Comparison of ENCODE assay signal across 12 cellular contexts in genomic region chr4:155208258-155209054, GRCh38. TPM values are rescaled to one million over a fixed set of nuclear protein-coding genes. Genes with fewer than 3 reads are reported as not detected.
DNase-seq lines count a peak whose midpoint lies in the region; ATAC-seq and TF ChIP-seq lines count a peak whose summit lies in the region.
"Had no signal": no experiment of that assay in that cellular context is flagged by ENCODE, and none has a peak within 500 bp of the region (broad histone marks: within the 10 kb centered on the region; RNA-seq: fewer than 3 reads in every experiment).

Gene NPY2R (plus strand): TSS chr4:155208636. CDS start chr4:155213940, 5,304 bp downstream.

- H3K27ac ChIP-seq in H9 (ENCODE audit: insufficient read length, low read depth, low read length): no peak within 1 kb of the TSS
- H3K27ac ChIP-seq in smooth muscle cell (ENCODE audit: low read depth): no peak within 1 kb of the TSS
- H3K27ac ChIP-seq: esophagus squamous epithelium, KMS-11 had no signal

- no peak for ATAC-seq in activated CD8-positive, alpha-beta T cell treated with anti-CD3 and anti-CD28 coated beads, Interleukin-2, amount 10 ng/mL, durations not matched to agents 7 days and 5 days

- no peak within 1 kb of the TSS for H3T11ph ChIP-seq in H9 (ENCODE audit: low read length)

- H2AFZ ChIP-seq in H9 (ENCODE audit: low read length) (peak within 1 kb of the TSS; percentile 86), smooth muscle cell (ENCODE audit: low read depth) (no peak within 1 kb of the TSS)

- H3K36me3 Mint-ChIP-seq in H9 (ENCODE audit: insufficient read depth in 1 of 3, low read depth in 3 of 3): no peaks in the 10 kb centered on the region; a peak in 1 of 7 replicates
- no peaks in the 10 kb centered on the region for H3K36me3 Mint-ChIP-seq in brain
- H3K36me3 Mint-ChIP-seq in activated CD8-positive, alpha-beta T cell treated with anti-CD3 and anti-CD28 coated beads, Interleukin-2, amount 10 ng/mL, durations not matched to agents 7 days and 5 days (ENCODE audit: low read depth): no peaks in the 10 kb centered on the region

- no peak within 1 kb of the TSS for H3K18ac ChIP-seq in H9 (ENCODE audit: insufficient read length, low read depth, low read length)

- no peak within 1 kb of the TSS for H4K5ac ChIP-seq in H9 (ENCODE audit: insufficient read length, low read depth, low read length)

- H3K4me3 ChIP-seq in kidney epithelial cell (ENCODE audit: low read depth, low read length): peak within 1 kb of the TSS; percentile 41
- H3K4me3 ChIP-seq in smooth muscle cell: peak within 1 kb of the TSS; percentile 42

- no peak within 1 kb of the TSS for H3K27ac Mint-ChIP-seq in H9
- H3K27ac Mint-ChIP-seq in brain: peak within 1 kb of the TSS in 2 of 5 experiments; percentile 7 to 60
- no peak within 1 kb of the TSS for H3K27ac Mint-ChIP-seq in activated CD8-positive, alpha-beta T cell treated with anti-CD3 and anti-CD28 coated beads, Interleukin-2, amount 10 ng/mL, durations not matched to agents 7 days and 5 days
- H3K27ac Mint-ChIP-seq: activated B cell treated with CpG ODN at 0.5 μM for 24 hours had no signal

- CTCF ChIA-PET in activated CD8-positive, alpha-beta T cell treated with anti-CD3 and anti-CD28 coated beads, Interleukin-2, amount 10 ng/mL, durations not matched to agents 7 days and 5 days (lab: Charles Lee): no interaction called here

- no peak within 1 kb of the TSS for H3K4ac ChIP-seq in H9 (ENCODE audit: low read depth, low read length)

- no peak within 1 kb of the TSS for H2BK12ac ChIP-seq in H9 (ENCODE audit: insufficient read length, low read depth, low read length)

- no peak within 1 kb of the TSS for H2BK15ac ChIP-seq in H9 (ENCODE audit: low read depth, low read length)

- TF ChIP-seq CTCF in H9 (conservative IDR thresholded peaks at IDR 0.05) (peak; percentile 67), brain (conservative IDR thresholded peaks at IDR 0.05) (peak in 1 of 2 experiments; percentile 36), kidney epithelial cell (IDR thresholded peaks at IDR 0.05; ENCODE audit: insufficient read depth, low read length, poor library complexity, severe bottlenecking) (peak; percentile 40), smooth muscle cell (IDR thresholded peaks at IDR 0.05; ENCODE audit: borderline replicate concordance, insufficient read depth, poor library complexity, severe bottlenecking) (no peak)

- no peaks in the 10 kb centered on the region for H3K79me1 ChIP-seq in H9 (ENCODE audit: insufficient read depth, low read depth, low read length, poor library complexity, severe bottlenecking)

- H3K4me1 ChIP-seq in H9 (ENCODE audit: insufficient read depth, low read length) (no peaks in the 10 kb centered on the region; the same call in 1 of the 2 replicates), smooth muscle cell (ENCODE audit: low read depth) (peaks cover 13% of the 10 kb centered on the region)

- no CpG with 5 or more reads among the region's 55 CpGs for WGBS in H9 (ENCODE audit: extremely low coverage, insufficient read length, low lambda C conversion rate)
- WGBS in smooth muscle cell (ENCODE audit: low lambda C conversion rate): 1% methylated on average over 46 of the region's 55 CpGs

- no peak within 1 kb of the TSS for H2BK5ac ChIP-seq in H9 (ENCODE audit: insufficient read length, low read length)

- H2BK120ac ChIP-seq in H9 (ENCODE audit: low read depth, low read length, poor library complexity, severe bottlenecking): no peak within 1 kb of the TSS

- H3K4me3 Mint-ChIP-seq in H9 (peak within 1 kb of the TSS; percentile 75 to 89), brain (peak within 1 kb of the TSS; percentile 81 to 88 (median 86))
- H3K4me3 Mint-ChIP-seq in activated CD8-positive, alpha-beta T cell treated with anti-CD3 and anti-CD28 coated beads, Interleukin-2, amount 10 ng/mL, durations not matched to agents 7 days and 5 days: no peak within 1 kb of the TSS
- H3K4me3 Mint-ChIP-seq: activated B cell treated with CpG ODN at 0.5 μM for 24 hours had no signal

- POLR2A ChIA-PET in activated CD8-positive, alpha-beta T cell treated with anti-CD3 and anti-CD28 coated beads, Interleukin-2, amount 10 ng/mL, durations not matched to agents 7 days and 5 days (lab: Charles Lee): no interaction called here

- H4K20me1 ChIP-seq in H9 (ENCODE audit: control insufficient read depth, insufficient read depth, insufficient read length) (no peaks in the 10 kb centered on the region), smooth muscle cell (ENCODE audit: low read depth) (no peaks in the 10 kb centered on the region)

- H3K9me3 Mint-ChIP-seq in H9: no peaks in the 10 kb centered on the region
- no peaks in the 10 kb centered on the region for H3K9me3 Mint-ChIP-seq in brain
- H3K9me3 Mint-ChIP-seq in activated CD8-positive, alpha-beta T cell treated with anti-CD3 and anti-CD28 coated beads, Interleukin-2, amount 10 ng/mL, durations not matched to agents 7 days and 5 days (ENCODE audit: insufficient read depth): no peaks in the 10 kb centered on the region
- H3K9me3 Mint-ChIP-seq: activated B cell treated with CpG ODN at 0.5 μM for 24 hours had no signal

- no peak within 1 kb of the TSS for H3K56ac ChIP-seq in H9 (ENCODE audit: insufficient read length, low read depth, low read length)

- H2BK20ac ChIP-seq in H9 (ENCODE audit: low read depth, low read length, poor library complexity, severe bottlenecking): no peak within 1 kb of the TSS

- peak within 1 kb of the TSS; percentile 50; the same call in 1 of the 2 replicates for H3K14ac ChIP-seq in H9 (ENCODE audit: insufficient read depth, low read length)

- H3F3A ChIP-seq in smooth muscle cell (ENCODE audit: low read depth): no peaks in the 10 kb centered on the region

- H4K91ac ChIP-seq in H9 (ENCODE audit: insufficient read length, low read depth, low read length): no peak within 1 kb of the TSS

- peaks cover 60% of the 10 kb centered on the region for H3K27me3 Mint-ChIP-seq in H9 (ENCODE audit: low read depth)
- peaks cover 51% of the 10 kb centered on the region for H3K27me3 Mint-ChIP-seq in brain
- peaks cover 36% of the 10 kb centered on the region for H3K27me3 Mint-ChIP-seq in activated CD8-positive, alpha-beta T cell treated with anti-CD3 and anti-CD28 coated beads, Interleukin-2, amount 10 ng/mL, durations not matched to agents 7 days and 5 days (ENCODE audit: low read depth)

- H4K8ac ChIP-seq in H9 (replicated peaks; ENCODE audit: insufficient read length, low read depth, low read length): no peak within 1 kb of the TSS

- peaks cover 14 to 34% of the 10 kb centered on the region in 2 experiments for H3K4me1 Mint-ChIP-seq in H9
- H3K4me1 Mint-ChIP-seq in brain: peaks cover 17% of the 10 kb centered on the region
- no peaks in the 10 kb centered on the region for H3K4me1 Mint-ChIP-seq in activated CD8-positive, alpha-beta T cell treated with anti-CD3 and anti-CD28 coated beads, Interleukin-2, amount 10 ng/mL, durations not matched to agents 7 days and 5 days (ENCODE audit: low read depth)
- H3K4me1 Mint-ChIP-seq: activated B cell treated with CpG ODN at 0.5 μM for 24 hours had no signal

- H3K23ac ChIP-seq in H9 (ENCODE audit: insufficient read length, low read depth, low read length): no peak within 1 kb of the TSS

- no peaks in the 10 kb centered on the region for H3K79me2 ChIP-seq in H9 (ENCODE audit: insufficient read depth, low read length)
- H3K79me2 ChIP-seq in smooth muscle cell (ENCODE audit: low read depth): no peaks in the 10 kb centered on the region

- no peak within 1 kb of the TSS for H2AK5ac ChIP-seq in H9 (ENCODE audit: insufficient read length, low read length)

- H3K27me3 ChIP-seq in H9 (ENCODE audit: insufficient read depth, low read length) (peaks cover 7% of the 10 kb centered on the region; the same call in 1 of the 2 replicates), kidney epithelial cell (ENCODE audit: control insufficient read depth, insufficient read depth, low read length) (peaks cover 16% of the 10 kb centered on the region), smooth muscle cell (ENCODE audit: low read depth) (peaks cover 71% of the 10 kb centered on the region)

- H3K9ac ChIP-seq in H9 (ENCODE audit: extremely low read depth, insufficient read length, low read length): no peak within 1 kb of the TSS
- H3K9ac ChIP-seq in smooth muscle cell (ENCODE audit: low read depth): no peak within 1 kb of the TSS
- H3K9ac ChIP-seq: KMS-11 had no signal

- H3K9me3 ChIP-seq in H9 (ENCODE audit: control insufficient read depth, low read depth, low read length) (no peaks in the 10 kb centered on the region), smooth muscle cell (replicated peaks; ENCODE audit: low read depth) (no peaks in the 10 kb centered on the region)
- H3K9me3 ChIP-seq: esophagus squamous epithelium had no signal

- H3K23me2 ChIP-seq in H9 (ENCODE audit: insufficient read length, low read depth, low read length, poor library complexity, severe bottlenecking): peaks cover 15% of the 10 kb centered on the region

- DNase-seq in H9: peak; percentile 78
- no peak for DNase-seq in kidney epithelial cell (ENCODE audit: low read depth)
- DNase-seq in smooth muscle cell (lab: John Stamatoyannopoulos, UW; ENCODE audit: unreplicated experiment): no peak
- no peak for DNase-seq in NCI-H1092 treated with DMSO at 0.1 percent for 48 hours (lab: John Stamatoyannopoulos, UW)
- no peak for DNase-seq in activated CD8-positive, alpha-beta T cell treated with anti-CD3 and anti-CD28 coated beads, Interleukin-2, amount 10 ng/mL, durations not matched to agents 7 days and 5 days
- DNase-seq in NCI-H524 treated with DMSO at 0.1 percent for 48 hours (lab: John Stamatoyannopoulos, UW): no peak
- DNase-seq in GDM1 (lab: John Stamatoyannopoulos, UW): no peak
- DNase-seq: activated B cell treated with CpG ODN at 0.5 μM for 24 hours, esophagus squamous epithelium had no signal

- H3K4me2 ChIP-seq in H9 (ENCODE audit: insufficient read depth, insufficient read length, low read length): peak within 1 kb of the TSS; percentile 100
- peak within 1 kb of the TSS; percentile 82 for H3K4me2 ChIP-seq in smooth muscle cell
- H3K4me2 ChIP-seq: KMS-11 had no signal

- H3K36me3 ChIP-seq in kidney epithelial cell (ENCODE audit: control insufficient read depth, insufficient read depth, low read length) (no peaks in the 10 kb centered on the region), smooth muscle cell (ENCODE audit: low read depth) (no peaks in the 10 kb centered on the region)
- H3K36me3 ChIP-seq: esophagus squamous epithelium had no signal

RNA-seq across cellular contexts. Expression of gene NPY2R, which starts in this region (rescaled TPM):
- total RNA-seq in H9 (2021) (0.09 TPM in 1 of 2 replicates, not detected in the other), kidney epithelial cell (not detected in 2 replicates), smooth muscle cell (not detected in 2 replicates)
- polyA plus RNA-seq in brain (ENCODE audit: insufficient read depth, low read depth, low replicate concordance) (0.20 TPM), smooth muscle cell (not detected in 2 replicates)
- not detected for total RNA-seq in activated CD8-positive, alpha-beta T cell treated with anti-CD3 and anti-CD28 coated beads, Interleukin-2, amount 10 ng/mL, durations not matched to agents 7 days and 5 days
- total RNA-seq: activated B cell treated with CpG ODN at 0.5 μM for 24 hours, esophagus squamous epithelium, OCI-LY7 had no signal

Comparison
In these comparisons a context has a peak if more than half of its experiments do, and no peak if none do; other contexts are left out.
1. Peak in DNase-seq and H3K4me2 ChIP-seq in H9; RNA of the gene not detected or under 1 TPM.